In the genomic region with DNA sequence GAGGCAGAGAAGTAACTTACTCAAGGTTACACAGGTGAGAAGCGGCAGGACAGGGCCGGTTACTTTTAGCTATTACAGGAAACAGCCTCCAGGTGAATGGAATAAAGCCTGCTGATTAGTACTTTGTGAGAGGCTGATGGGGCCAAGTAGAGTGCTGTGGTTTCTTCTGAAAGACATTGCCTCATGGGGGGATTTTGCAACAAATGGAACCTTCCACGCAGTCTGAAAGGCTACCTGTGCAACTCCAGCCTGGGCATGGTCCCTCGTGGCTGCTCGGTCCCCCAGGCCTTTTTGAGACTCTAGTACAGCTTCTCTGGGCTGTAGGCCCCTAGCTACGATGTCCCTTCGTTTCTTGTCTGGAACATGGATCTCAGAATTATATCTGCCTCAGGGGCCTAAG, we compare ENCODE assay signal across 1 cellular context.
TF ChIP-seq lines count a peak whose summit lies in the region.

No MANE protein-coding gene starts in this region.

TF ChIP-seq in GM23338, 12 proteins besides CTCF, POLR2A, EP300 and RAD21 (continued from another document):
- TF ChIP-seq, protein P1, sequence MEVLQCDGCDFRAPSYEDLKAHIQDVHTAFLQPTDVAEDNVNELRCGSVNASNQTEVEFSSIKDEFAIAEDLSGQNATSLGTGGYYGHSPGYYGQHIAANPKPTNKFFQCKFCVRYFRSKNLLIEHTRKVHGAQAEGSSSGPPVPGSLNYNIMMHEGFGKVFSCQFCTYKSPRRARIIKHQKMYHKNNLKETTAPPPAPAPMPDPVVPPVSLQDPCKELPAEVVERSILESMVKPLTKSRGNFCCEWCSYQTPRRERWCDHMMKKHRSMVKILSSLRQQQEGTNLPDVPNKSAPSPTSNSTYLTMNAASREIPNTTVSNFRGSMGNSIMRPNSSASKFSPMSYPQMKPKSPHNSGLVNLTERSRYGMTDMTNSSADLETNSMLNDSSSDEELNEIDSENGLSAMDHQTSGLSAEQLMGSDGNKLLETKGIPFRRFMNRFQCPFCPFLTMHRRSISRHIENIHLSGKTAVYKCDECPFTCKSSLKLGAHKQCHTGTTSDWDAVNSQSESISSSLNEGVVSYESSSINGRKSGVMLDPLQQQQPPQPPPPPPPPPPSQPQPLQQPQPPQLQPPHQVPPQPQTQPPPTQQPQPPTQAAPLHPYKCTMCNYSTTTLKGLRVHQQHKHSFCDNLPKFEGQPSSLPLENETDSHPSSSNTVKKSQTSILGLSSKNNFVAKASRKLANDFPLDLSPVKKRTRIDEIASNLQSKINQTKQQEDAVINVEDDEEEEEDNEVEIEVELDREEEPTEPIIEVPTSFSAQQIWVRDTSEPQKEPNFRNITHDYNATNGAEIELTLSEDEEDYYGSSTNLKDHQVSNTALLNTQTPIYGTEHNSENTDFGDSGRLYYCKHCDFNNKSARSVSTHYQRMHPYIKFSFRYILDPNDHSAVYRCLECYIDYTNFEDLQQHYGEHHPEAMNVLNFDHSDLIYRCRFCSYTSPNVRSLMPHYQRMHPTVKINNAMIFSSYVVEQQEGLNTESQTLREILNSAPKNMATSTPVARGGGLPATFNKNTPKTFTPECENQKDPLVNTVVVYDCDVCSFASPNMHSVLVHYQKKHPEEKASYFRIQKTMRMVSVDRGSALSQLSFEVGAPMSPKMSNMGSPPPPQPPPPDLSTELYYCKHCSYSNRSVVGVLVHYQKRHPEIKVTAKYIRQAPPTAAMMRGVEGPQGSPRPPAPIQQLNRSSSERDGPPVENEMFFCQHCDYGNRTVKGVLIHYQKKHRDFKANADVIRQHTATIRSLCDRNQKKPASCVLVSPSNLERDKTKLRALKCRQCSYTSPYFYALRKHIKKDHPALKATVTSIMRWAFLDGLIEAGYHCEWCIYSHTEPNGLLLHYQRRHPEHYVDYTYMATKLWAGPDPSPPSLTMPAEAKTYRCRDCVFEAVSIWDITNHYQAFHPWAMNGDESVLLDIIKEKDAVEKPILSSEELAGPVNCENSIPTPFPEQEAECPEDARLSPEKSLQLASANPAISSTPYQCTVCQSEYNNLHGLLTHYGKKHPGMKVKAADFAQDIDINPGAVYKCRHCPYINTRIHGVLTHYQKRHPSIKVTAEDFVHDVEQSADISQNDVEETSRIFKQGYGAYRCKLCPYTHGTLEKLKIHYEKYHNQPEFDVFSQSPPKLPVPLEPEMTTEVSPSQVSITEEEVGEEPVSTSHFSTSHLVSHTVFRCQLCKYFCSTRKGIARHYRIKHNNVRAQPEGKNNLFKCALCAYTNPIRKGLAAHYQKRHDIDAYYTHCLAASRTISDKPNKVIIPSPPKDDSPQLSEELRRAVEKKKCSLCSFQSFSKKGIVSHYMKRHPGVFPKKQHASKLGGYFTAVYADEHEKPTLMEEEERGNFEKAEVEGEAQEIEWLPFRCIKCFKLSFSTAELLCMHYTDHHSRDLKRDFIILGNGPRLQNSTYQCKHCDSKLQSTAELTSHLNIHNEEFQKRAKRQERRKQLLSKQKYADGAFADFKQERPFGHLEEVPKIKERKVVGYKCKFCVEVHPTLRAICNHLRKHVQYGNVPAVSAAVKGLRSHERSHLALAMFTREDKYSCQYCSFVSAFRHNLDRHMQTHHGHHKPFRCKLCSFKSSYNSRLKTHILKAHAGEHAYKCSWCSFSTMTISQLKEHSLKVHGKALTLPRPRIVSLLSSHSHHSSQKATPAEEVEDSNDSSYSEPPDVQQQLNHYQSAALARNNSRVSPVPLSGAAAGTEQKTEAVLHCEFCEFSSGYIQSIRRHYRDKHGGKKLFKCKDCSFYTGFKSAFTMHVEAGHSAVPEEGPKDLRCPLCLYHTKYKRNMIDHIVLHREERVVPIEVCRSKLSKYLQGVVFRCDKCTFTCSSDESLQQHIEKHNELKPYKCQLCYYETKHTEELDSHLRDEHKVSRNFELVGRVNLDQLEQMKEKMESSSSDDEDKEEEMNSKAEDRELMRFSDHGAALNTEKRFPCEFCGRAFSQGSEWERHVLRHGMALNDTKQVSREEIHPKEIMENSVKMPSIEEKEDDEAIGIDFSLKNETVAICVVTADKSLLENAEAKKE (CRISPR knock-in tag; IDR thresholded peaks at IDR 0.05): no peak
- TF ChIP-seq, protein P2, sequence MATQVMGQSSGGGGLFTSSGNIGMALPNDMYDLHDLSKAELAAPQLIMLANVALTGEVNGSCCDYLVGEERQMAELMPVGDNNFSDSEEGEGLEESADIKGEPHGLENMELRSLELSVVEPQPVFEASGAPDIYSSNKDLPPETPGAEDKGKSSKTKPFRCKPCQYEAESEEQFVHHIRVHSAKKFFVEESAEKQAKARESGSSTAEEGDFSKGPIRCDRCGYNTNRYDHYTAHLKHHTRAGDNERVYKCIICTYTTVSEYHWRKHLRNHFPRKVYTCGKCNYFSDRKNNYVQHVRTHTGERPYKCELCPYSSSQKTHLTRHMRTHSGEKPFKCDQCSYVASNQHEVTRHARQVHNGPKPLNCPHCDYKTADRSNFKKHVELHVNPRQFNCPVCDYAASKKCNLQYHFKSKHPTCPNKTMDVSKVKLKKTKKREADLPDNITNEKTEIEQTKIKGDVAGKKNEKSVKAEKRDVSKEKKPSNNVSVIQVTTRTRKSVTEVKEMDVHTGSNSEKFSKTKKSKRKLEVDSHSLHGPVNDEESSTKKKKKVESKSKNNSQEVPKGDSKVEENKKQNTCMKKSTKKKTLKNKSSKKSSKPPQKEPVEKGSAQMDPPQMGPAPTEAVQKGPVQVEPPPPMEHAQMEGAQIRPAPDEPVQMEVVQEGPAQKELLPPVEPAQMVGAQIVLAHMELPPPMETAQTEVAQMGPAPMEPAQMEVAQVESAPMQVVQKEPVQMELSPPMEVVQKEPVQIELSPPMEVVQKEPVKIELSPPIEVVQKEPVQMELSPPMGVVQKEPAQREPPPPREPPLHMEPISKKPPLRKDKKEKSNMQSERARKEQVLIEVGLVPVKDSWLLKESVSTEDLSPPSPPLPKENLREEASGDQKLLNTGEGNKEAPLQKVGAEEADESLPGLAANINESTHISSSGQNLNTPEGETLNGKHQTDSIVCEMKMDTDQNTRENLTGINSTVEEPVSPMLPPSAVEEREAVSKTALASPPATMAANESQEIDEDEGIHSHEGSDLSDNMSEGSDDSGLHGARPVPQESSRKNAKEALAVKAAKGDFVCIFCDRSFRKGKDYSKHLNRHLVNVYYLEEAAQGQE (IDR thresholded peaks at IDR 0.05; ENCODE audit: unreplicated experiment): no peak
- TF ChIP-seq EZH2 (IDR thresholded peaks at IDR 0.05; ENCODE audit: low read depth, unreplicated experiment) (no peak), ZNF114 (CRISPR knock-in tag; IDR thresholded peaks at IDR 0.05) (no peak), STAT1 (IDR thresholded peaks at IDR 0.05; ENCODE audit: unreplicated experiment) (no peak), NANOG (IDR thresholded peaks at IDR 0.05; ENCODE audit: borderline replicate concordance) (no peak), POLR2AphosphoS5 (IDR thresholded peaks at IDR 0.05; ENCODE audit: low read depth) (no peak), JUNB (IDR thresholded peaks at IDR 0.05; ENCODE audit: unreplicated experiment) (no peak), ZNF331 (CRISPR knock-in tag; IDR thresholded peaks at IDR 0.05; ENCODE audit: low read depth) (no peak), CREB1 (CRISPR knock-in tag; IDR thresholded peaks at IDR 0.05; ENCODE audit: low read depth) (no peak), EZH2phosphoT487 (IDR thresholded peaks at IDR 0.05; ENCODE audit: unreplicated experiment) (no peak)
